ENCODE assay signal across 8 cellular contexts in the genomic region with DNA sequence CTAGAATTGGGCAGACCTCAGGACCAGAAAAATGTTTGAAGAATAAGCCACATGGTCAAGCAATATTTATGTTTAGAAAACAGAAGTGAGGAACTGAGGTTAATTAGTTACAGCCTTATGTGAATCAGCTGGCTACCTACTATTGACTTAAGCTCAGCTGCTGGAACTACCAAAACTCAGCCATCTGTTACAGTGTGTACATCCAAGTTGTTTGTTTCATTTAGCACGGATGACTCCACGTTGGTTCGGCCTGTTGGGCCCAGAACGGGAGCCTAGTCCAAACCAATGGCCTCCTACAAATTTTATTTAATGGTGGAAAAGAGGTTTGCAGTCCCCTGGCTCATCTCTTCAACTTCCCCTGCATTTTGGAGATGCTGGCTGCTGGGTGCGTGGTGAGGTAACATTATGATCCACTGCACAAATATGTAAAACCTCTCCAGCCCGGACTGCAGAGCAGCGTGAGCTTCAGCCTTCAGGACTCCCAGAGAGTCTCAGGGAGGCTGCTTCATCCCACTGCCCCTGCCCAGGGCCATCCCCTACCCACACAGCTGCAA.
DNase-seq lines count a peak whose midpoint lies in the region; ATAC-seq and TF ChIP-seq lines count a peak whose summit lies in the region.

No MANE protein-coding gene starts in this region.

- in situ Hi-C loops in transverse colon (cut with MboI; ENCODE audit: low pct_ligation_motif_present in 1 of 4, low pct_unique_long_range_greater_than_20kb in 1 of 4, low sequenced_read_pairs in 3 of 4) = loop anchor here in 2 of 4 donors (10.0 to 25.0 kb wide), 2 partner anchors 377 to 384 kb away; no protein-coding TSS in a partner anchor

- WGBS in transverse colon (ENCODE audit: low coverage in 1 of 2), 2 donors = 20 to 43% methylated on average over 1 to 7 of the region's 7 CpGs

- TF ChIP-seq POLR2A in transverse colon (IDR thresholded peaks at IDR 0.05) = no peak

- ATAC-seq in GM18517 (IDR thresholded peaks at IDR 0.05; ENCODE audit: unreplicated experiment) (peak; percentile 88), HG02798 (IDR thresholded peaks at IDR 0.05; ENCODE audit: poor library complexity, unreplicated experiment) (peak; percentile 80)

- H3K4me3 ChIP-seq in transverse colon = no peak overlapping the region

- H3K36me3 ChIP-seq in transverse colon = no peaks in the 10 kb centered on the region

- no peaks in the 10 kb centered on the region for H3K9me3 ChIP-seq in transverse colon

- peaks cover 0 to 6% (median 5%) of the 10 kb centered on the region in 4 donors for H3K4me1 ChIP-seq in transverse colon

- H3K27me3 ChIP-seq in transverse colon = no peaks in the 10 kb centered on the region

- H3K27ac ChIP-seq in transverse colon = peak overlapping the region; percentile 28 to 48 (median 45)

- no peak for TF ChIP-seq CTCF in transverse colon (IDR thresholded peaks at IDR 0.05)

- intact Hi-C loops in transverse colon (cut with DNase I; ENCODE audit: low total_unique reads) = no loop called here

- TF ChIP-seq EP300 in transverse colon (IDR thresholded peaks at IDR 0.05; ENCODE audit: low read depth) = no peak

- DNase-seq in NCI-H82 (lab: John Stamatoyannopoulos, UW) = peak; percentile 84
- DNase-seq in germinal center (ENCODE audit: low spot score) = peak; percentile 23
- DNase-seq in transverse colon = peak; percentile 10
- no peak for DNase-seq in HUDEP-2 (lab: John Stamatoyannopoulos, UW; ENCODE audit: unreplicated experiment in 76 of 76)
- no peak for DNase-seq in activated CD8-positive, alpha-beta memory T cell treated with anti-CD3 and anti-CD28 coated beads, Interleukin-2, amount 50 U/mL, for 4 hours
- no peak for DNase-seq in NCI-H1930 (lab: John Stamatoyannopoulos, UW)

Comparison
In these comparisons a context has a peak if more than half of its experiments do, and no peak if none do; other contexts are left out.
1. DNase-seq: peak in NCI-H82 (single experiment), germinal center (single experiment) and transverse colon (single experiment); none in HUDEP-2 (0 of 76), activated CD8-positive, alpha-beta memory T cell treated with anti-CD3 and anti-CD28 coated beads, Interleukin-2, amount 50 U/mL, for 4 hours (single experiment) and NCI-H1930 (0 of 2).